In the genomic region with DNA sequence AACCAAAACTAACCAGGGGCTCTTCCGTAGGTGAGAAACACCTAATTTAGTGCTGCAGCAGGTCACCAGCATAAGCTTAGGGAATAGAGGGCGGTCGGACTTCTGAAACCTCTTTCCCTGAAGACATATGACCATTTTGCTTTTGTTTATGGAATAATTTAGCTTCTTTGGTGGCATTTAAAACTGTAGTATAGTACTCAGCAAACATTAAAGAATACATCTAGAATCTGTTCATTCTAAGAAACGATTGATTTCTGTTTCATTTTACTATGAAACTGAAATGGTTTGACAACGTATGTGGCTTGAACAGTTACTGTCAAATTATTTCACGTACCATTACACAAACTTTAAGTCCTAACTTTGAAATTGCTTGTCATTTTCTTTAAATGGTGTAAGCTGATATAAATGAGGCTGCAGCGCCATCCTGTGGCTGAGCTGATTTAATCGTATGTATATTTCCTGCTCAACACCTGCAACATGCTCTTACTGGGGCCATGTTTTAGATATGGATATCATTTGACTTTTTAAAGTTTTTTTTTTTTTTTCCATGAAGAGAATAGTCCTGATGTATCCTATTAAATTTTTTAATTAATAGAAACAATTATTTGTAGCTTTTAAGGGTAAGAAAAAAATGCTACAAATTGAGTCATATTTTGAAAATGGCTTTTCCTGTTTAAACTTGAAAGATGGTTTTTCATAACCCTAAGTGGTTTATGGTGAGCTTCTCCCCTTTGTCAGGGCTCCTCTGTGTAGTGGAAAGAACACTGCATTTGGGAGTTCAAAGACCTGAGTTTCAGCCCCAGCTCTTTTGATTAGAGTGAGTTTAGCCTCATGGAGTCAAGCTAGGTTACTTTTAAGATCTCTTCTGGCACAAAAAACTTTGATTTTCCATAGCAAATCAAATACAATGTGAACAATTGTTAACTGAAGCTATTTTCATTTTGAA, we compare ENCODE assay signal across 8 cellular contexts. TPM values are rescaled to one million over a fixed set of nuclear protein-coding genes. Genes with fewer than 3 reads are reported as not detected.
DNase-seq lines count a peak whose midpoint lies in the region; ATAC-seq, FAIRE-seq and TF ChIP-seq lines count a peak whose summit lies in the region.

No MANE protein-coding gene starts in this region.

- TF ChIP-seq EP300 in H1 (IDR thresholded peaks at IDR 0.05; ENCODE audit: borderline replicate concordance in 1 of 2, low read depth in 2 of 2, low read length in 2 of 2), result no peak

- H3K9me3 ChIP-seq in CD4-positive, CD25-positive, alpha-beta regulatory T cell (ENCODE audit: control insufficient read depth in 2 of 2, low read length in 2 of 2), result no peaks in the 10 kb centered on the region
- no peaks in the 10 kb centered on the region for H3K9me3 ChIP-seq in H1 (ENCODE audit: insufficient read depth in 2 of 2, low read depth in 1 of 2, low read length in 1 of 2)

- no peak overlapping the region; the same call in 1 of the 2 replicates for H3K18ac ChIP-seq in H1 (ENCODE audit: extremely low read depth, low read length)

- no peaks in the 10 kb centered on the region for H3K36me3 Mint-ChIP-seq in CD4-positive, CD25-positive, alpha-beta regulatory T cell

- H3K27ac ChIP-seq in CD4-positive, CD25-positive, alpha-beta regulatory T cell (ENCODE audit: insufficient read depth, low read length, poor library complexity, severe bottlenecking), result no peak overlapping the region
- H3K27ac ChIP-seq in H1 (ENCODE audit: low read depth, low read length), result no peak overlapping the region

- H3K27me3 ChIP-seq in CD4-positive, CD25-positive, alpha-beta regulatory T cell (ENCODE audit: control insufficient read depth, insufficient read depth, low read length), result no peaks in the 10 kb centered on the region
- H3K27me3 ChIP-seq in H1 (replicated peaks in 1 of 4; ENCODE audit: control insufficient read depth in 3 of 4, extremely low read depth in 1 of 4, insufficient read depth in 3 of 4, low read length in 3 of 4), result no peaks in the 10 kb centered on the region

- TF ChIP-seq CTCF in H1 (IDR thresholded peaks at IDR 0.05; ENCODE audit: control extremely low read depth in 1 of 3, insufficient read depth in 1 of 3, low read depth in 1 of 3, low read length in 3 of 3), result peak in 2 of 3 experiments; percentile 62; a peak in 3 of 4 replicates

- no peak for TF ChIP-seq POLR2A in H1 (IDR thresholded peaks at IDR 0.05; ENCODE audit: control extremely low read depth in 1 of 2, low read depth in 2 of 2, low read length in 2 of 2)

- peak; percentile 79 to 84 for ATAC-seq in CD4-positive, CD25-positive, alpha-beta regulatory T cell (ENCODE audit: low read depth in 2 of 2)
- ATAC-seq in HG03439 (IDR thresholded peaks at IDR 0.05; ENCODE audit: unreplicated experiment), result peak; percentile 73

- no peak overlapping the region for H2BK20ac ChIP-seq in H1 (ENCODE audit: low read length)

- H2BK15ac ChIP-seq in H1 (ENCODE audit: low read length), result no peak overlapping the region

- H2BK12ac ChIP-seq in H1 (ENCODE audit: low read depth, low read length), result no peak overlapping the region

- DNase-seq in CD4-positive, CD25-positive, alpha-beta regulatory T cell, result peak; percentile 73 to 93 (median 83)
- DNase-seq in GM19240 (ENCODE audit: insufficient read length, low spot score) (peak; percentile 21), NCI-H774 (lab: John Stamatoyannopoulos, UW) (peak; percentile 65), H1 (ENCODE audit: low read depth in 1 of 2, low spot score in 2 of 2) (peak; percentile 63 to 77), middle frontal gyrus (ENCODE audit: extremely low spot score, low spot score) (peak; percentile 69)
- DNase-seq in activated CD8-positive, alpha-beta memory T cell treated with anti-CD3 and anti-CD28 coated beads for 24 hours, result peak; percentile 91
- DNase-seq in stimulated activated CD8-positive, alpha-beta memory T cell treated with anti-CD3 and anti-CD28 coated beads, Interleukin-4, amount 100 ng/mL, for 48 hours, result peak; percentile 92

- no peak overlapping the region for H3K14ac ChIP-seq in H1 (ENCODE audit: insufficient read length)

- no peaks in the 10 kb centered on the region for H3K23me2 ChIP-seq in H1 (ENCODE audit: low read depth, low read length)

- H2BK5ac ChIP-seq in H1 (ENCODE audit: low read depth, low read length), result no peak overlapping the region

- CTCF ChIA-PET in H1 (lab: Charles Lee; ENCODE audit: partially characterized antibody), result interaction anchor here (0.5 to 3.7 kb wide), 61 partner anchors 9 to 840 kb away, joined by 3 to 37 read pairs (median 4); partner anchors contain the start of genes CFAP54 and LTA4H

- peak overlapping the region; percentile 69 for H3K4me3 ChIP-seq in CD4-positive, CD25-positive, alpha-beta regulatory T cell (ENCODE audit: low read depth, low read length)
- H3K4me3 ChIP-seq in H1 (ENCODE audit: extremely low read depth in 1 of 4, insufficient read depth in 2 of 4, low read depth in 3 of 4, low read length in 4 of 4), result no peak overlapping the region

- H3K9ac ChIP-seq in H1 (replicated peaks in 1 of 4; ENCODE audit: extremely low read depth in 1 of 4, low read depth in 3 of 4, low read length in 3 of 4), result no peak overlapping the region

- no peak overlapping the region for H2AFZ ChIP-seq in H1 (ENCODE audit: low read length)

- FAIRE-seq in H1 (lab: Jason Lieb, UNC), result peak; percentile 75

- H2BK120ac ChIP-seq in H1 (replicated peaks; ENCODE audit: low read depth, low read length), result no peak overlapping the region

- peak overlapping the region in 2 of 4 donors; percentile 3 to 23 for H3K4me3 Mint-ChIP-seq in CD4-positive, CD25-positive, alpha-beta regulatory T cell

- no peaks in the 10 kb centered on the region for H3K9me3 Mint-ChIP-seq in CD4-positive, CD25-positive, alpha-beta regulatory T cell

- no peak overlapping the region for H4K5ac ChIP-seq in H1 (ENCODE audit: insufficient read length, low read depth, low read length)

- H3K23ac ChIP-seq in H1 (ENCODE audit: insufficient read length), result no peak overlapping the region

- no peak overlapping the region for H4K8ac ChIP-seq in H1 (ENCODE audit: extremely low read depth, insufficient read depth, low read length)

- no peaks in the 10 kb centered on the region for H3K79me1 ChIP-seq in H1 (ENCODE audit: low read depth, low read length)

- H3K36me3 ChIP-seq in CD4-positive, CD25-positive, alpha-beta regulatory T cell (ENCODE audit: control insufficient read depth, insufficient read depth, low read length), result no peaks in the 10 kb centered on the region
- H3K36me3 ChIP-seq in H1 (ENCODE audit: control insufficient read depth in 2 of 4, insufficient read depth in 4 of 4, low read length in 3 of 4), result no peaks in the 10 kb centered on the region

- no peaks in the 10 kb centered on the region for H4K20me1 ChIP-seq in H1 (replicated peaks in 1 of 2; ENCODE audit: control insufficient read depth in 1 of 2, insufficient read depth in 2 of 2, low read length in 2 of 2)

- H3K4ac ChIP-seq in H1 (replicated peaks; ENCODE audit: insufficient read length, low read depth, low read length), result no peak overlapping the region

- H3K56ac ChIP-seq in H1 (replicated peaks; ENCODE audit: insufficient read length, low read depth, low read length), result no peak overlapping the region

- H3K27ac Mint-ChIP-seq in CD4-positive, CD25-positive, alpha-beta regulatory T cell, result peak overlapping the region in 2 of 3 donors; percentile 31 to 87

- no peak overlapping the region for H2AK5ac ChIP-seq in H1 (ENCODE audit: low read depth, low read length)

- TF ChIP-seq RAD21 in H1 (IDR thresholded peaks at IDR 0.05 in 1 of 2, conservative IDR thresholded peaks at IDR 0.05 in 1 of 2; ENCODE audit: low read depth in 2 of 2, low read length in 2 of 2), result peak; percentile 86 to 90

- no peak overlapping the region for H3K4me2 ChIP-seq in H1 (ENCODE audit: insufficient read depth in 1 of 2, low read depth in 2 of 2, low read length in 2 of 2)

- no peaks in the 10 kb centered on the region for H3K79me2 ChIP-seq in H1 (ENCODE audit: control insufficient read depth in 1 of 2, insufficient read depth in 2 of 2, low read length in 2 of 2)

- 43% methylated on average over 8 of the region's 8 CpGs; no CpG with 5 or more reads in 1 of the 2 experiments for WGBS in H1 (ENCODE audit: extremely low coverage in 1 of 2, insufficient coverage in 1 of 2, insufficient read length in 1 of 2, insufficient replicate concordance in 2 of 2, low coverage in 1 of 2, low lambda C conversion rate in 2 of 2, missing lambda C conversion rate in 1 of 2), 2 experiments

- H3K4me1 Mint-ChIP-seq in CD4-positive, CD25-positive, alpha-beta regulatory T cell, result peaks cover 4 to 11% (median 5%) of the 10 kb centered on the region in 4 donors

- POLR2A ChIA-PET in H1 (lab: Charles Lee; ENCODE audit: partially characterized antibody), result no interaction called here

- H4K91ac ChIP-seq in H1 (replicated peaks; ENCODE audit: insufficient read length, low read length), result no peak overlapping the region

- peaks cover 6% of the 10 kb centered on the region for H3K4me1 ChIP-seq in CD4-positive, CD25-positive, alpha-beta regulatory T cell (ENCODE audit: control insufficient read depth, insufficient read depth, low read length, poor library complexity, severe bottlenecking)
- peaks cover 0 to 7% (median 2%) of the 10 kb centered on the region in 4 experiments; a peak in 3 of 7 replicates for H3K4me1 ChIP-seq in H1 (replicated peaks in 1 of 4; ENCODE audit: control insufficient read depth in 3 of 4, insufficient read depth in 4 of 4, low read length in 3 of 4)

- no peaks in the 10 kb centered on the region for H3K27me3 Mint-ChIP-seq in CD4-positive, CD25-positive, alpha-beta regulatory T cell

TF ChIP-seq in H1, 55 proteins besides CTCF, POLR2A, EP300 and RAD21 (continues in another document):
- TF ChIP-seq YY1 (IDR thresholded peaks at IDR 0.05; ENCODE audit: low read depth, low read length) (no peak), TCF12 (IDR thresholded peaks at IDR 0.05; ENCODE audit: low read depth, low read length) (no peak), ZNF274 (IDR thresholded peaks at IDR 0.05; ENCODE audit: borderline replicate concordance, extremely low read depth, low read length) (no peak), RBBP5 (IDR thresholded peaks at IDR 0.05; ENCODE audit: borderline replicate concordance, low read depth, low read length) (no peak), SRF (IDR thresholded peaks at IDR 0.05; ENCODE audit: low read depth, low read length) (no peak), BRCA1 (IDR thresholded peaks at IDR 0.05; ENCODE audit: low read depth, low read length) (no peak)

RNA-seq across cellular contexts. Expression of gene CFAP54, which starts 27.4 kb away (rescaled TPM):
- total RNA-seq in CD4-positive, CD25-positive, alpha-beta regulatory T cell, result 0.27 TPM
- under 1 TPM in 2 of 4 donors, not detected in 2; 0.07 to 0.32 TPM for polyA plus RNA-seq in CD4-positive, CD25-positive, alpha-beta regulatory T cell
- total RNA-seq in H1 (2021; fragmentation: NEBNext Ultra II Directional; extraction: Animal tissue kit (Norgen Biotek cat#: 25700)), result 0.17 and 0.42 TPM in 2 replicates
- polyA plus RNA-seq in H1 (2011; rRNA removed), result 0.06 and 0.33 TPM in 2 replicates
- polyA plus RNA-seq in H1 (2011; cell fraction: cytosol; rRNA removed), result 0.22 TPM
- 0.11 TPM for polyA plus RNA-seq in H1 (2011; cell fraction: nucleus; rRNA removed)
- 0.19 TPM in 1 of 4 replicates, not detected in the others for polyA plus RNA-seq in H1 (2012, experiment 1 of 2)
- polyA plus RNA-seq in H1 (2012, experiment 2 of 2), result not detected
- 0.14 TPM for polyA plus RNA-seq in H1 (2013, experiment 1 of 2)
- 0.18 TPM for polyA plus RNA-seq in H1 (2013, experiment 2 of 2)
- 0.37 and 1.1 TPM in 2 replicates for polyA minus RNA-seq in H1 (2011; rRNA and poly(A)+ RNA removed)
- not detected for polyA minus RNA-seq in H1 (2011; cell fraction: cytosol; rRNA and poly(A)+ RNA removed)
- 1.3 TPM for polyA minus RNA-seq in H1 (2011; cell fraction: nucleus; rRNA and poly(A)+ RNA removed)

Comparison
In these comparisons a context has a peak if more than half of its experiments do, and no peak if none do; other contexts are left out.
1. DNase-seq: peak in every context shown above with its lines; median percentile 92 in stimulated activated CD8-positive, alpha-beta memory T cell treated with anti-CD3 and anti-CD28 coated beads, Interleukin-4, amount 100 ng/mL, for 48 hours; 91 in activated CD8-positive, alpha-beta memory T cell treated with anti-CD3 and anti-CD28 coated beads for 24 hours; 83 in CD4-positive, CD25-positive, alpha-beta regulatory T cell; 70 in H1; 69 in middle frontal gyrus; 65 in NCI-H774; 21 in GM19240.